Comparison of ENCODE assay signal across 1 cellular context in the genomic region with DNA sequence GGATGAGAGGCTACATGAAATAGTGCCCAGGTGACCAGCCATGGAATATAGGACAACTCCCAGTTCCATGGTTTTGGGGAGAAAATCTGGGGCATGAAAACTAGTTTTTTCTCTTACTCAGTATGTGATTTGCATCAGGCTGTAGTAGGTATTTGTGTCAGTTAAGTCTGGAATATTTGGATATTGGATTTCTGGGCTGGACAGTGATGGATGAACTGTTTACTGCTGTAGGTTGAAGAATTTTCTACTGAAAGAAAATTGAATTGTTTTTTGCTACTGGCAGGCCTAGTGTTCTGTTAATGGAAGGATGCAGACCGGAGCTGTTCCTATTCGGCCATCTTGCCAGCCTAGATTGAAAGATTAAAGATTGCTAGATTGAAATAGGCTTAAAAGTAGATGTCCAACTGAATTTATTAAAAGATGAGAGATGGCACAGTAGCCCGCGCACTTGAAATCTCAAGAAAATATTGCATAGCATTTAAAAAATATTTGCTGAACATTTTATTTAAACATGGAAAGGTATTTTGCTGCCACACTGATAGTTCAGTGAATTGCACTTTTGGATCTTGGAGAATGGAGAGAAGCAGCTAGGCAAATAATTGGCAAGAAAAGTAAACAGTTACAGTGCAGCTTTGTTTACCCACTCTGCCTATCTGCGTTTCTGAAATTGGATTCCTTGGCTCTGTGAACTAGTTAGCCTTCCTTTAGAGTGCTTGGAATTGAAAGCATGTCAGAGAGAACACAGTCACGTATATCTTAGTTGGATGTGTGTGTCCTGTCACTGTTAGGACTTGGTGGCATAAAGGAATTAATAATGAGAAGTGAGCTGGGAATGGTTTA.
TF ChIP-seq lines count a peak whose summit lies in the region.

No MANE protein-coding gene starts in this region.

TF ChIP-seq in HepG2, 621 proteins besides CTCF, POLR2A, EP300 and RAD21 (continued from another document and continues in another):
- TF ChIP-seq, protein P1, sequence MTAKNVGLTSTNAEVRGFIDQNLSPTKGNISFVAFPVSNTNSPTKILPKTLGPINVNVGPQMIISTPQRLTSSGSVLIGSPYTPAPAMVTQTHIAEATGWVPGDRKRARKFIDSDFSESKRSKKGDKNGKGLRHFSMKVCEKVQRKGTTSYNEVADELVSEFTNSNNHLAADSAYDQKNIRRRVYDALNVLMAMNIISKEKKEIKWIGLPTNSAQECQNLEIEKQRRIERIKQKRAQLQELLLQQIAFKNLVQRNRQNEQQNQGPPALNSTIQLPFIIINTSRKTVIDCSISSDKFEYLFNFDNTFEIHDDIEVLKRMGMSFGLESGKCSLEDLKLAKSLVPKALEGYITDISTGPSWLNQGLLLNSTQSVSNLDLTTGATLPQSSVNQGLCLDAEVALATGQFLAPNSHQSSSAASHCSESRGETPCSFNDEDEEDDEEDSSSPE (CRISPR knock-in tag; IDR thresholded peaks at IDR 0.05), result peak; percentile 79; the same call in 1 of the 2 replicates
- TF ChIP-seq ZMYM4 (CRISPR knock-in tag; IDR thresholded peaks at IDR 0.05) (peak; percentile 94), TGIF2 (CRISPR knock-in tag; IDR thresholded peaks at IDR 0.05) (peak; percentile 86), GATAD2A (CRISPR knock-in tag; IDR thresholded peaks at IDR 0.05) (peak; percentile 100), ZNF7 (CRISPR knock-in tag; IDR thresholded peaks at IDR 0.05) (no peak), ZNF335 (CRISPR knock-in tag; IDR thresholded peaks at IDR 0.05) (peak; percentile 87), ZNF747 (CRISPR knock-in tag; IDR thresholded peaks at IDR 0.05; ENCODE audit: borderline replicate concordance) (peak; percentile 28; the same call in 1 of the 2 replicates), SP140L (CRISPR knock-in tag; IDR thresholded peaks at IDR 0.05; ENCODE audit: borderline replicate concordance) (peak; percentile 87; the same call in 1 of the 2 replicates), CREM (IDR thresholded peaks at IDR 0.05) (peak; percentile 85), CREM (CRISPR knock-in tag; IDR thresholded peaks at IDR 0.05) (no peak), FOXA1 (IDR thresholded peaks at IDR 0.05) (peak; percentile 99), FOXA1 (CRISPR knock-in tag; IDR thresholded peaks at IDR 0.05) (peak; percentile 99), HNRNPLL (IDR thresholded peaks at IDR 0.05; ENCODE audit: low read depth, low read length, poor library complexity, severe bottlenecking) (no peak), KDM1A (CRISPR knock-in tag; IDR thresholded peaks at IDR 0.05) (0 out of 2 replicates have a peak, but pooled peaks have one; percentile 63), KAT2B (IDR thresholded peaks at IDR 0.05; ENCODE audit: borderline replicate concordance, low read depth, low read length) (no peak), FOXK2 (IDR thresholded peaks at IDR 0.05) (peak; percentile 81), ZSCAN9 (CRISPR knock-in tag; IDR thresholded peaks at IDR 0.05; ENCODE audit: borderline replicate concordance) (peak; percentile 85; the same call in 1 of the 2 replicates), SOX6 (IDR thresholded peaks at IDR 0.05) (no peak), SOX6 (CRISPR knock-in tag; IDR thresholded peaks at IDR 0.05) (peak; percentile 95), ZMYM3 (CRISPR knock-in tag; IDR thresholded peaks at IDR 0.05) (peak; percentile 86; the same call in 1 of the 2 replicates), ZNF34 (CRISPR knock-in tag; IDR thresholded peaks at IDR 0.05; ENCODE audit: borderline replicate concordance) (no peak), MAF1 (CRISPR knock-in tag; IDR thresholded peaks at IDR 0.05; ENCODE audit: borderline replicate concordance) (no peak), ZNF101 (CRISPR knock-in tag; IDR thresholded peaks at IDR 0.05; ENCODE audit: borderline replicate concordance, low read depth) (no peak), NONO (IDR thresholded peaks at IDR 0.05) (no peak), NONO (CRISPR knock-in tag; conservative IDR thresholded peaks at IDR 0.05) (peak; percentile 87), KMT2B (CRISPR knock-in tag; IDR thresholded peaks at IDR 0.05) (peak; percentile 52; the same call in 1 of the 2 replicates), MXD4 (CRISPR knock-in tag; IDR thresholded peaks at IDR 0.05) (peak; percentile 52; the same call in 1 of the 2 replicates), FOXJ3 (CRISPR knock-in tag; IDR thresholded peaks at IDR 0.05; ENCODE audit: borderline replicate concordance) (peak; percentile 98), ARID2 (CRISPR knock-in tag; IDR thresholded peaks at IDR 0.05; ENCODE audit: borderline replicate concordance) (peak; percentile 17; the same call in 1 of the 2 replicates), ZKSCAN5 (CRISPR knock-in tag; IDR thresholded peaks at IDR 0.05) (peak; percentile 66; the same call in 1 of the 2 replicates), STAG1 (CRISPR knock-in tag; IDR thresholded peaks at IDR 0.05) (peak; percentile 31), FOXA3 (CRISPR knock-in tag; IDR thresholded peaks at IDR 0.05) (peak; percentile 100), ZNF558 (CRISPR knock-in tag; IDR thresholded peaks at IDR 0.05; ENCODE audit: borderline replicate concordance) (no peak), ZNF225 (CRISPR knock-in tag; IDR thresholded peaks at IDR 0.05) (no peak), PHF5A (CRISPR knock-in tag; IDR thresholded peaks at IDR 0.05; ENCODE audit: low read depth, unreplicated experiment) (peak; percentile 77), DMAP1 (CRISPR knock-in tag; IDR thresholded peaks at IDR 0.05) (peak; percentile 79; the same call in 1 of the 2 replicates), KAT7 (CRISPR knock-in tag; IDR thresholded peaks at IDR 0.05; ENCODE audit: borderline replicate concordance) (peak; percentile 42; the same call in 1 of the 2 replicates), ZNF292 (CRISPR knock-in tag; IDR thresholded peaks at IDR 0.05; ENCODE audit: borderline replicate concordance, low read depth) (peak; percentile 97; the same call in 1 of the 2 replicates), HDAC2 (CRISPR knock-in tag; IDR thresholded peaks at IDR 0.05) (peak; percentile 98)
- TF ChIP-seq, protein P2, sequence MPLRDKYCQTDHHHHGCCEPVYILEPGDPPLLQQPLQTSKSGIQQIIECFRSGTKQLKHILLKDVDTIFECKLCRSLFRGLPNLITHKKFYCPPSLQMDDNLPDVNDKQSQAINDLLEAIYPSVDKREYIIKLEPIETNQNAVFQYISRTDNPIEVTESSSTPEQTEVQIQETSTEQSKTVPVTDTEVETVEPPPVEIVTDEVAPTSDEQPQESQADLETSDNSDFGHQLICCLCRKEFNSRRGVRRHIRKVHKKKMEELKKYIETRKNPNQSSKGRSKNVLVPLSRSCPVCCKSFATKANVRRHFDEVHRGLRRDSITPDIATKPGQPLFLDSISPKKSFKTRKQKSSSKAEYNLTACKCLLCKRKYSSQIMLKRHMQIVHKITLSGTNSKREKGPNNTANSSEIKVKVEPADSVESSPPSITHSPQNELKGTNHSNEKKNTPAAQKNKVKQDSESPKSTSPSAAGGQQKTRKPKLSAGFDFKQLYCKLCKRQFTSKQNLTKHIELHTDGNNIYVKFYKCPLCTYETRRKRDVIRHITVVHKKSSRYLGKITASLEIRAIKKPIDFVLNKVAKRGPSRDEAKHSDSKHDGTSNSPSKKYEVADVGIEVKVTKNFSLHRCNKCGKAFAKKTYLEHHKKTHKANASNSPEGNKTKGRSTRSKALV (CRISPR knock-in tag; IDR thresholded peaks at IDR 0.05), result 0 out of 2 replicates have a peak, but pooled peaks have one; percentile 32
- TF ChIP-seq, protein P3, sequence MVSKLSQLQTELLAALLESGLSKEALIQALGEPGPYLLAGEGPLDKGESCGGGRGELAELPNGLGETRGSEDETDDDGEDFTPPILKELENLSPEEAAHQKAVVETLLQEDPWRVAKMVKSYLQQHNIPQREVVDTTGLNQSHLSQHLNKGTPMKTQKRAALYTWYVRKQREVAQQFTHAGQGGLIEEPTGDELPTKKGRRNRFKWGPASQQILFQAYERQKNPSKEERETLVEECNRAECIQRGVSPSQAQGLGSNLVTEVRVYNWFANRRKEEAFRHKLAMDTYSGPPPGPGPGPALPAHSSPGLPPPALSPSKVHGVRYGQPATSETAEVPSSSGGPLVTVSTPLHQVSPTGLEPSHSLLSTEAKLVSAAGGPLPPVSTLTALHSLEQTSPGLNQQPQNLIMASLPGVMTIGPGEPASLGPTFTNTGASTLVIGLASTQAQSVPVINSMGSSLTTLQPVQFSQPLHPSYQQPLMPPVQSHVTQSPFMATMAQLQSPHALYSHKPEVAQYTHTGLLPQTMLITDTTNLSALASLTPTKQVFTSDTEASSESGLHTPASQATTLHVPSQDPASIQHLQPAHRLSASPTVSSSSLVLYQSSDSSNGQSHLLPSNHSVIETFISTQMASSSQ (IDR thresholded peaks at IDR 0.05; ENCODE audit: low read depth), result peak; percentile 80
- TF ChIP-seq, protein P3 (CRISPR knock-in tag; IDR thresholded peaks at IDR 0.05; ENCODE audit: borderline replicate concordance), result peak; percentile 91; the same call in 1 of the 2 replicates
- TF ChIP-seq, protein P4, sequence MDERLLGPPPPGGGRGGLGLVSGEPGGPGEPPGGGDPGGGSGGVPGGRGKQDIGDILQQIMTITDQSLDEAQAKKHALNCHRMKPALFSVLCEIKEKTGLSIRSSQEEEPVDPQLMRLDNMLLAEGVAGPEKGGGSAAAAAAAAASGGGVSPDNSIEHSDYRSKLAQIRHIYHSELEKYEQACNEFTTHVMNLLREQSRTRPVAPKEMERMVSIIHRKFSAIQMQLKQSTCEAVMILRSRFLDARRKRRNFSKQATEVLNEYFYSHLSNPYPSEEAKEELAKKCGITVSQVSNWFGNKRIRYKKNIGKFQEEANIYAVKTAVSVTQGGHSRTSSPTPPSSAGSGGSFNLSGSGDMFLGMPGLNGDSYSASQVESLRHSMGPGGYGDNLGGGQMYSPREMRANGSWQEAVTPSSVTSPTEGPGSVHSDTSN (CRISPR knock-in tag; IDR thresholded peaks at IDR 0.05), result 0 out of 2 replicates have a peak, but pooled peaks have one; percentile 12
- TF ChIP-seq, protein P5, sequence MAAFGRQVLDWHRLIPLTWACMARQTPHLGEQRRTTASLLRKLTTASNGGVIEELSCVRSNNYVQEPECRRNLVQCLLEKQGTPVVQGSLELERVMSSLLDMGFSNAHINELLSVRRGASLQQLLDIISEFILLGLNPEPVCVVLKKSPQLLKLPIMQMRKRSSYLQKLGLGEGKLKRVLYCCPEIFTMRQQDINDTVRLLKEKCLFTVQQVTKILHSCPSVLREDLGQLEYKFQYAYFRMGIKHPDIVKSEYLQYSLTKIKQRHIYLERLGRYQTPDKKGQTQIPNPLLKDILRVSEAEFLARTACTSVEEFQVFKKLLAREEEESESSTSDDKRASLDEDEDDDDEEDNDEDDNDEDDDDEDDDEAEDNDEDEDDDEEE (CRISPR knock-in tag; IDR thresholded peaks at IDR 0.05), result no peak
- TF ChIP-seq, protein P6, sequence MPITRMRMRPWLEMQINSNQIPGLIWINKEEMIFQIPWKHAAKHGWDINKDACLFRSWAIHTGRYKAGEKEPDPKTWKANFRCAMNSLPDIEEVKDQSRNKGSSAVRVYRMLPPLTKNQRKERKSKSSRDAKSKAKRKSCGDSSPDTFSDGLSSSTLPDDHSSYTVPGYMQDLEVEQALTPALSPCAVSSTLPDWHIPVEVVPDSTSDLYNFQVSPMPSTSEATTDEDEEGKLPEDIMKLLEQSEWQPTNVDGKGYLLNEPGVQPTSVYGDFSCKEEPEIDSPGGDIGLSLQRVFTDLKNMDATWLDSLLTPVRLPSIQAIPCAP (CRISPR knock-in tag; IDR thresholded peaks at IDR 0.05; ENCODE audit: low read depth), result no peak
- TF ChIP-seq, protein P7, sequence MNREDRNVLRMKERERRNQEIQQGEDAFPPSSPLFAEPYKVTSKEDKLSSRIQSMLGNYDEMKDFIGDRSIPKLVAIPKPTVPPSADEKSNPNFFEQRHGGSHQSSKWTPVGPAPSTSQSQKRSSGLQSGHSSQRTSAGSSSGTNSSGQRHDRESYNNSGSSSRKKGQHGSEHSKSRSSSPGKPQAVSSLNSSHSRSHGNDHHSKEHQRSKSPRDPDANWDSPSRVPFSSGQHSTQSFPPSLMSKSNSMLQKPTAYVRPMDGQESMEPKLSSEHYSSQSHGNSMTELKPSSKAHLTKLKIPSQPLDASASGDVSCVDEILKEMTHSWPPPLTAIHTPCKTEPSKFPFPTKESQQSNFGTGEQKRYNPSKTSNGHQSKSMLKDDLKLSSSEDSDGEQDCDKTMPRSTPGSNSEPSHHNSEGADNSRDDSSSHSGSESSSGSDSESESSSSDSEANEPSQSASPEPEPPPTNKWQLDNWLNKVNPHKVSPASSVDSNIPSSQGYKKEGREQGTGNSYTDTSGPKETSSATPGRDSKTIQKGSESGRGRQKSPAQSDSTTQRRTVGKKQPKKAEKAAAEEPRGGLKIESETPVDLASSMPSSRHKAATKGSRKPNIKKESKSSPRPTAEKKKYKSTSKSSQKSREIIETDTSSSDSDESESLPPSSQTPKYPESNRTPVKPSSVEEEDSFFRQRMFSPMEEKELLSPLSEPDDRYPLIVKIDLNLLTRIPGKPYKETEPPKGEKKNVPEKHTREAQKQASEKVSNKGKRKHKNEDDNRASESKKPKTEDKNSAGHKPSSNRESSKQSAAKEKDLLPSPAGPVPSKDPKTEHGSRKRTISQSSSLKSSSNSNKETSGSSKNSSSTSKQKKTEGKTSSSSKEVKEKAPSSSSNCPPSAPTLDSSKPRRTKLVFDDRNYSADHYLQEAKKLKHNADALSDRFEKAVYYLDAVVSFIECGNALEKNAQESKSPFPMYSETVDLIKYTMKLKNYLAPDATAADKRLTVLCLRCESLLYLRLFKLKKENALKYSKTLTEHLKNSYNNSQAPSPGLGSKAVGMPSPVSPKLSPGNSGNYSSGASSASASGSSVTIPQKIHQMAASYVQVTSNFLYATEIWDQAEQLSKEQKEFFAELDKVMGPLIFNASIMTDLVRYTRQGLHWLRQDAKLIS (CRISPR knock-in tag; IDR thresholded peaks at IDR 0.05), result no peak
- TF ChIP-seq, protein P8, sequence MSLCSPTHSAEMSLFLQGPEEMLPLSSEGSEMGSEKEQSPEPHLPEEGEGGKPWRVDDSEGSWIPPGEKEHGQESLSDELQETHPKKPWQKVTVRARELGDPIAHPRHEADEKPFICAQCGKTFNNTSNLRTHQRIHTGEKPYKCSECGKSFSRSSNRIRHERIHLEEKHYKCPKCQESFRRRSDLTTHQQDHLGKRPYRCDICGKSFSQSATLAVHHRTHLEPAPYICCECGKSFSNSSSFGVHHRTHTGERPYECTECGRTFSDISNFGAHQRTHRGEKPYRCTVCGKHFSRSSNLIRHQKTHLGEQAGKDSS (CRISPR knock-in tag; IDR thresholded peaks at IDR 0.05; ENCODE audit: borderline replicate concordance, low read depth), result peak; percentile 63; the same call in 1 of the 2 replicates
